ENCODE assay signal across 1 cellular context in the genomic region with DNA sequence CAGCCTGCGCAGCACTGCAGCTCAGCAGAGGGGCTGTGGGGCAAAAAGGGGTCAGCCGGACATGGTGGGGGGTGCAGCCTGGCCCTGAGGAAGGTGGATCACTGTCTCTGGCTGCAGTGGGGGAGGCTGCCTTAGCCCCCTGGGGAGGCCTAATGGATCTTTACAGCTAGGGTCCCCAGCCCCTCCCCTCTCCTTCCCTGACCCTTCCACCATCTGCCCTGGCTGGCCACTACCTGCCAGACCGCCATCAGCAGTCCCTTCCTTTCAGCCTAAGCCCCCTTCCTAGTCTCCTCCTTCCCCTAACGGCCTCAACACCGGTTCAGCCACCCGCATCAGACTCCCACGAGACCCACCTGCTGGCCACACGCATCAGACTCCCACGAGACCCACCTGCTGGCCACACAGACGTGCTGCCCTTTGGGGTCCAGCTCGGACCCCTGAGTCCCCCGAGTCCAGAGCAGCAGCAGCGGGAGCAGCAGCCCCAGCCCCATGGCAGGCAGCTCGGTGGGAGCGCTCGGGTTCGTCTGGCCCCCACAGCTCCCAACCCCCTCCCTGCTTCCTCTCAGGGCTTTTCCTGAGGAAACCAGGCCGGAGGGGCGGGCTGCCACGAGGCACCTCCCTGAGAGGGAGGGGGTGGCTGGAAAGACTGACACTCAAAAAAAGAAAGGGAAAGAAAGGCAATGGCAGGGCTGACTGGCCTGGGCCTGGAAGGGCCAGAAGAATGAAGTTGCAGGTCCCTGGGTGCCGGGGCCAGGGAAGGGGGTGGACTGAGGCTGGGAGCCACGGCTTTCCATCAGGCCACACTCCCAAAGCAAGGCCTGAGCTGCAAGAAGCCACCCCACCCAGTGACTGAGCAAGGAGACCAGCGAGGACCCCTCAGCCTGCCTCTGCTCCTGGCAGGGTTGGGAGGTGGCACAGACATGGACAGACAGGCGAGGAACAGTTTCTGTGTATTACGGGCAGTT.
TF ChIP-seq lines count a peak whose summit lies in the region.

A gene with protein sequence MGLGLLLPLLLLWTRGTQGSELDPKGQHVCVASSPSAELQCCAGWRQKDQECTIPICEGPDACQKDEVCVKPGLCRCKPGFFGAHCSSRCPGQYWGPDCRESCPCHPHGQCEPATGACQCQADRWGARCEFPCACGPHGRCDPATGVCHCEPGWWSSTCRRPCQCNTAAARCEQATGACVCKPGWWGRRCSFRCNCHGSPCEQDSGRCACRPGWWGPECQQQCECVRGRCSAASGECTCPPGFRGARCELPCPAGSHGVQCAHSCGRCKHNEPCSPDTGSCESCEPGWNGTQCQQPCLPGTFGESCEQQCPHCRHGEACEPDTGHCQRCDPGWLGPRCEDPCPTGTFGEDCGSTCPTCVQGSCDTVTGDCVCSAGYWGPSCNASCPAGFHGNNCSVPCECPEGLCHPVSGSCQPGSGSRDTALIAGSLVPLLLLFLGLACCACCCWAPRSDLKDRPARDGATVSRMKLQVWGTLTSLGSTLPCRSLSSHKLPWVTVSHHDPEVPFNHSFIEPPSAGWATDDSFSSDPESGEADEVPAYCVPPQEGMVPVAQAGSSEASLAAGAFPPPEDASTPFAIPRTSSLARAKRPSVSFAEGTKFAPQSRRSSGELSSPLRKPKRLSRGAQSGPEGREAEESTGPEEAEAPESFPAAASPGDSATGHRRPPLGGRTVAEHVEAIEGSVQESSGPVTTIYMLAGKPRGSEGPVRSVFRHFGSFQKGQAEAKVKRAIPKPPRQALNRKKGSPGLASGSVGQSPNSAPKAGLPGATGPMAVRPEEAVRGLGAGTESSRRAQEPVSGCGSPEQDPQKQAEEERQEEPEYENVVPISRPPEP (minus strand): TSS at position 526 of the 965 bp plus-strand sequence. CDS start 35 bp downstream, at position 491.

TF ChIP-seq in A549, 52 proteins besides CTCF, POLR2A, EP300 and RAD21 (continued from another document):
- TF ChIP-seq, protein P1, sequence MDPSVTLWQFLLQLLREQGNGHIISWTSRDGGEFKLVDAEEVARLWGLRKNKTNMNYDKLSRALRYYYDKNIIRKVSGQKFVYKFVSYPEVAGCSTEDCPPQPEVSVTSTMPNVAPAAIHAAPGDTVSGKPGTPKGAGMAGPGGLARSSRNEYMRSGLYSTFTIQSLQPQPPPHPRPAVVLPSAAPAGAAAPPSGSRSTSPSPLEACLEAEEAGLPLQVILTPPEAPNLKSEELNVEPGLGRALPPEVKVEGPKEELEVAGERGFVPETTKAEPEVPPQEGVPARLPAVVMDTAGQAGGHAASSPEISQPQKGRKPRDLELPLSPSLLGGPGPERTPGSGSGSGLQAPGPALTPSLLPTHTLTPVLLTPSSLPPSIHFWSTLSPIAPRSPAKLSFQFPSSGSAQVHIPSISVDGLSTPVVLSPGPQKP (IDR thresholded peaks at IDR 0.05; ENCODE audit: low read depth, low read length) = no peak
- TF ChIP-seq KDM1A (IDR thresholded peaks at IDR 0.05; ENCODE audit: low read depth) (no peak), NFE2L2 (conservative IDR thresholded peaks at IDR 0.05; ENCODE audit: low read length) (no peak), CHD4 (IDR thresholded peaks at IDR 0.05; ENCODE audit: borderline replicate concordance) (no peak), RFX5 (IDR thresholded peaks at IDR 0.05) (no peak), EHF (CRISPR knock-in tag; IDR thresholded peaks at IDR 0.05) (no peak), MAZ (IDR thresholded peaks at IDR 0.05; ENCODE audit: borderline replicate concordance, low read depth, low read length) (no peak), BHLHE40 (IDR thresholded peaks at IDR 0.05; ENCODE audit: low read depth, low read length) (no peak)
- TF ChIP-seq, protein P2, sequence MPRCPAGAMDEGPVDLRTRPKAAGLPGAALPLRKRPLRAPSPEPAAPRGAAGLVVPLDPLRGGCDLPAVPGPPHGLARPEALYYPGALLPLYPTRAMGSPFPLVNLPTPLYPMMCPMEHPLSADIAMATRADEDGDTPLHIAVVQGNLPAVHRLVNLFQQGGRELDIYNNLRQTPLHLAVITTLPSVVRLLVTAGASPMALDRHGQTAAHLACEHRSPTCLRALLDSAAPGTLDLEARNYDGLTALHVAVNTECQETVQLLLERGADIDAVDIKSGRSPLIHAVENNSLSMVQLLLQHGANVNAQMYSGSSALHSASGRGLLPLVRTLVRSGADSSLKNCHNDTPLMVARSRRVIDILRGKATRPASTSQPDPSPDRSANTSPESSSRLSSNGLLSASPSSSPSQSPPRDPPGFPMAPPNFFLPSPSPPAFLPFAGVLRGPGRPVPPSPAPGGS (IDR thresholded peaks at IDR 0.05) = no peak
- TF ChIP-seq, protein P3, sequence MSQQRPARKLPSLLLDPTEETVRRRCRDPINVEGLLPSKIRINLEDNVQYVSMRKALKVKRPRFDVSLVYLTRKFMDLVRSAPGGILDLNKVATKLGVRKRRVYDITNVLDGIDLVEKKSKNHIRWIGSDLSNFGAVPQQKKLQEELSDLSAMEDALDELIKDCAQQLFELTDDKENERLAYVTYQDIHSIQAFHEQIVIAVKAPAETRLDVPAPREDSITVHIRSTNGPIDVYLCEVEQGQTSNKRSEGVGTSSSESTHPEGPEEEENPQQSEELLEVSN (IDR thresholded peaks at IDR 0.05; ENCODE audit: borderline replicate concordance, low read depth) = no peak
- TF ChIP-seq, protein P4, sequence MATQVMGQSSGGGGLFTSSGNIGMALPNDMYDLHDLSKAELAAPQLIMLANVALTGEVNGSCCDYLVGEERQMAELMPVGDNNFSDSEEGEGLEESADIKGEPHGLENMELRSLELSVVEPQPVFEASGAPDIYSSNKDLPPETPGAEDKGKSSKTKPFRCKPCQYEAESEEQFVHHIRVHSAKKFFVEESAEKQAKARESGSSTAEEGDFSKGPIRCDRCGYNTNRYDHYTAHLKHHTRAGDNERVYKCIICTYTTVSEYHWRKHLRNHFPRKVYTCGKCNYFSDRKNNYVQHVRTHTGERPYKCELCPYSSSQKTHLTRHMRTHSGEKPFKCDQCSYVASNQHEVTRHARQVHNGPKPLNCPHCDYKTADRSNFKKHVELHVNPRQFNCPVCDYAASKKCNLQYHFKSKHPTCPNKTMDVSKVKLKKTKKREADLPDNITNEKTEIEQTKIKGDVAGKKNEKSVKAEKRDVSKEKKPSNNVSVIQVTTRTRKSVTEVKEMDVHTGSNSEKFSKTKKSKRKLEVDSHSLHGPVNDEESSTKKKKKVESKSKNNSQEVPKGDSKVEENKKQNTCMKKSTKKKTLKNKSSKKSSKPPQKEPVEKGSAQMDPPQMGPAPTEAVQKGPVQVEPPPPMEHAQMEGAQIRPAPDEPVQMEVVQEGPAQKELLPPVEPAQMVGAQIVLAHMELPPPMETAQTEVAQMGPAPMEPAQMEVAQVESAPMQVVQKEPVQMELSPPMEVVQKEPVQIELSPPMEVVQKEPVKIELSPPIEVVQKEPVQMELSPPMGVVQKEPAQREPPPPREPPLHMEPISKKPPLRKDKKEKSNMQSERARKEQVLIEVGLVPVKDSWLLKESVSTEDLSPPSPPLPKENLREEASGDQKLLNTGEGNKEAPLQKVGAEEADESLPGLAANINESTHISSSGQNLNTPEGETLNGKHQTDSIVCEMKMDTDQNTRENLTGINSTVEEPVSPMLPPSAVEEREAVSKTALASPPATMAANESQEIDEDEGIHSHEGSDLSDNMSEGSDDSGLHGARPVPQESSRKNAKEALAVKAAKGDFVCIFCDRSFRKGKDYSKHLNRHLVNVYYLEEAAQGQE (IDR thresholded peaks at IDR 0.05) = no peak
